In genomic region chr14:32666310-32666709, GRCh38 we compare ENCODE assay signal across 22 cellular contexts.
DNase-seq lines count a peak whose midpoint lies in the region; ATAC-seq and TF ChIP-seq lines count a peak whose summit lies in the region.
"Had no signal": no experiment of that assay in that cellular context is flagged by ENCODE, and none has a peak within 500 bp of the region (broad histone marks: within the 10 kb centered on the region; RNA-seq: fewer than 3 reads in every experiment).

No MANE protein-coding gene starts in this region.

- H3K4me1 Mint-ChIP-seq in nephron: peaks cover 22% of the 10 kb centered on the region

- peaks cover 15% of the 10 kb centered on the region for H3K9me3 Mint-ChIP-seq in nephron

- no peak overlapping the region for H3K4me3 Mint-ChIP-seq in nephron
- H3K4me3 Mint-ChIP-seq: CD4-positive, alpha-beta T cell had no signal

- DNase-seq in EH (ENCODE audit: low read depth) (peak; percentile 23), fibroblast of peridontal ligament (ENCODE audit: extremely low read depth) (peak; percentile 46), activated T-cell treated with anti-CD3 and anti-CD28 coated beads for 4 hours (no peak)
- DNase-seq in activated CD4-positive, alpha-beta T cell treated with anti-CD3 and anti-CD28 coated beads, Interleukin-2, amount 50 U/mL, for 48 hours: no peak
- DNase-seq: AML-193; CD4-positive, alpha-beta T cell; H7; Karpas-422; NCI-H1092 treated with DMSO at 0.1 percent for 48 hours; NCI-H1436 treated with DMSO at 0.1 percent for 48 hours; NCI-H1930; NCI-H2107; NCI-H446 treated with DMSO at 0.1 percent for 48 hours; NCI-H526; NCI-H82; NK-92 treated with Interleukin-12 subunit alpha and Interleukin-12 subunit beta, amount 100 ng/mL, for 24 hours; Right ventricle myocardium superior; RPMI8226 had no signal

- no peak for TF ChIP-seq CTCF in nephron (IDR thresholded peaks at IDR 0.05; ENCODE audit: unreplicated experiment in 3 of 3)

- ATAC-seq in SK-N-SH treated with all-trans-retinoic acid at 6 μM for 48 hours (peak; percentile 76), GM18520 (IDR thresholded peaks at IDR 0.05; ENCODE audit: unreplicated experiment) (no peak)
- ATAC-seq: HepG2 had no signal

- H3K36me3 Mint-ChIP-seq in nephron (ENCODE audit: low read depth): peaks cover 11% of the 10 kb centered on the region

- peak overlapping the region; percentile 44 to 80 (median 58) for H3K27ac Mint-ChIP-seq in nephron
- H3K27ac Mint-ChIP-seq: CD4-positive, alpha-beta T cell had no signal

- H3K27me3 Mint-ChIP-seq in nephron (ENCODE audit: low read depth): no peaks in the 10 kb centered on the region
- H3K27me3 Mint-ChIP-seq: CD4-positive, alpha-beta T cell had no signal

TF ChIP-seq in SK-N-SH treated with all-trans-retinoic acid at 6 μM for 48 hours, 23 proteins besides CTCF, POLR2A, EP300 and RAD21:
- TF ChIP-seq OSR1 (CRISPR knock-in tag; IDR thresholded peaks at IDR 0.05): no peak
- no peak for TF ChIP-seq ZNF565 (CRISPR knock-in tag; conservative IDR thresholded peaks at IDR 0.05; ENCODE audit: low read depth)
- TF ChIP-seq PPARA (CRISPR knock-in tag; IDR thresholded peaks at IDR 0.05; ENCODE audit: borderline replicate concordance): no peak
- TF ChIP-seq RARB (CRISPR knock-in tag; IDR thresholded peaks at IDR 0.05): no peak
- TF ChIP-seq ZFP30 (CRISPR knock-in tag; IDR thresholded peaks at IDR 0.05): no peak
- peak; percentile 78 for TF ChIP-seq TCF4 (CRISPR knock-in tag; IDR thresholded peaks at IDR 0.05; ENCODE audit: borderline replicate concordance)
- no peak for TF ChIP-seq ISL1 (CRISPR knock-in tag; IDR thresholded peaks at IDR 0.05)
- no peak for TF ChIP-seq CREB5 (CRISPR knock-in tag; IDR thresholded peaks at IDR 0.05; ENCODE audit: low read depth)
- TF ChIP-seq, protein P1, sequence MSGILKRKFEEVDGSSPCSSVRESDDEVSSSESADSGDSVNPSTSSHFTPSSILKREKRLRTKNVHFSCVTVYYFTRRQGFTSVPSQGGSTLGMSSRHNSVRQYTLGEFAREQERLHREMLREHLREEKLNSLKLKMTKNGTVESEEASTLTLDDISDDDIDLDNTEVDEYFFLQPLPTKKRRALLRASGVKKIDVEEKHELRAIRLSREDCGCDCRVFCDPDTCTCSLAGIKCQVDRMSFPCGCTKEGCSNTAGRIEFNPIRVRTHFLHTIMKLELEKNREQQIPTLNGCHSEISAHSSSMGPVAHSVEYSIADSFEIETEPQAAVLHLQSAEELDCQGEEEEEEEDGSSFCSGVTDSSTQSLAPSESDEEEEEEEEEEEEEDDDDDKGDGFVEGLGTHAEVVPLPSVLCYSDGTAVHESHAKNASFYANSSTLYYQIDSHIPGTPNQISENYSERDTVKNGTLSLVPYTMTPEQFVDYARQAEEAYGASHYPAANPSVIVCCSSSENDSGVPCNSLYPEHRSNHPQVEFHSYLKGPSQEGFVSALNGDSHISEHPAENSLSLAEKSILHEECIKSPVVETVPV (CRISPR knock-in tag; IDR thresholded peaks at IDR 0.05): no peak
TF ChIP-seq in SK-N-SH treated with all-trans-retinoic acid at 6 μM for 48 hours: peak in this region for 1.

Comparison
In these comparisons a context has a peak if more than half of its experiments do, and no peak if none do; other contexts are left out.
1. DNase-seq: peak in EH (single experiment) and fibroblast of peridontal ligament (single experiment); none in activated T-cell treated with anti-CD3 and anti-CD28 coated beads for 4 hours (single experiment) and activated CD4-positive, alpha-beta T cell treated with anti-CD3 and anti-CD28 coated beads, Interleukin-2, amount 50 U/mL, for 48 hours (0 of 2).